Comparison of ENCODE assay signal across 21 cellular contexts in genomic region chr17:19369107-19369778, GRCh38. TPM values are rescaled to one million over a fixed set of nuclear protein-coding genes. Genes with fewer than 3 reads are reported as not detected.
DNase-seq lines count a peak whose midpoint lies in the region; ATAC-seq and TF ChIP-seq lines count a peak whose summit lies in the region.
"Had no signal": no experiment of that assay in that cellular context is flagged by ENCODE, and none has a peak within 500 bp of the region (broad histone marks: within the 10 kb centered on the region; RNA-seq: fewer than 3 reads in every experiment).

No MANE protein-coding gene starts in this region.

- TF ChIP-seq CTCF in chondrocyte (IDR thresholded peaks at IDR 0.05) (no peak), natural killer cell (IDR thresholded peaks at IDR 0.05) (no peak)

- H3K4me1 Mint-ChIP-seq in CD4-positive, alpha-beta memory T cell: peaks cover 27 to 56% (median 44%) of the 10 kb centered on the region in 4 donors
- H3K4me1 Mint-ChIP-seq in chondrocyte (ENCODE audit: low read depth): peaks cover 56% of the 10 kb centered on the region
- H3K4me1 Mint-ChIP-seq in natural killer cell: peaks cover 52 to 68% of the 10 kb centered on the region in 2 donors

- peaks cover 0 to 2% (median 0%) of the 10 kb centered on the region in 8 donors for H3K9me3 Mint-ChIP-seq in CD4-positive, alpha-beta memory T cell
- no peaks in the 10 kb centered on the region for H3K9me3 Mint-ChIP-seq in chondrocyte (ENCODE audit: low read depth)
- no peaks in the 10 kb centered on the region for H3K9me3 Mint-ChIP-seq in natural killer cell
- H3K9me3 Mint-ChIP-seq: GM23338 had no signal

- H3K36me3 ChIP-seq in BLaER1 treated with 17β-estradiol and CSF1 and Interleukin-3, amounts not matched to agents 10 nM and 100 nM: no peaks in the 10 kb centered on the region
- H3K36me3 ChIP-seq in CD4-positive, alpha-beta memory T cell (ENCODE audit: insufficient read depth, low read length): no peaks in the 10 kb centered on the region

- peak overlapping the region in 7 of 8 donors; percentile 37 to 85 (median 82) for H3K4me3 Mint-ChIP-seq in CD4-positive, alpha-beta memory T cell
- H3K4me3 Mint-ChIP-seq in chondrocyte (ENCODE audit: unreplicated experiment): no peak overlapping the region
- H3K4me3 Mint-ChIP-seq in natural killer cell: peak overlapping the region; percentile 91
- H3K4me3 Mint-ChIP-seq: GM23338 had no signal

- no peaks in the 10 kb centered on the region for H3K9me3 ChIP-seq in BLaER1 treated with 17β-estradiol and CSF1 and Interleukin-3, amounts not matched to agents 10 nM and 100 nM (replicated peaks in 1 of 11)
- H3K9me3 ChIP-seq in CD4-positive, alpha-beta memory T cell (ENCODE audit: control insufficient read depth in 1 of 2, low read length in 2 of 2): no peaks in the 10 kb centered on the region
- H3K9me3 ChIP-seq: testis had no signal

- H3K9ac ChIP-seq in BLaER1 treated with 17β-estradiol and CSF1 and Interleukin-3, amounts not matched to agents 10 nM and 100 nM: no peak overlapping the region
- H3K9ac ChIP-seq: parathyroid adenoma had no signal

- POLR2A ChIA-PET in CD4-positive, alpha-beta memory T cell (lab: Charles Lee; ENCODE audit: partially characterized antibody): interaction anchor here (1.0 to 3.8 kb wide), 5 partner anchors 9 to 403 kb away, joined by 3 to 25 read pairs (median 3); partner anchors contain the start of gene MAPK7

- H3K4me2 ChIP-seq in BLaER1 treated with 17β-estradiol and CSF1 and Interleukin-3, amounts not matched to agents 10 nM and 100 nM: peak overlapping the region; percentile 77 to 97 (median 87)
- H3K4me2 ChIP-seq: GM23338 had no signal

- no peaks in the 10 kb centered on the region for H3K27me3 Mint-ChIP-seq in CD4-positive, alpha-beta memory T cell
- H3K27me3 Mint-ChIP-seq in chondrocyte (ENCODE audit: low read depth) (no peaks in the 10 kb centered on the region), natural killer cell (ENCODE audit: low read depth in 2 of 2) (no peaks in the 10 kb centered on the region)

- peaks cover 21 to 64% (median 32%) of the 10 kb centered on the region in 11 experiments; a peak in 18 of 22 replicates for H4K20me1 ChIP-seq in BLaER1 treated with 17β-estradiol and CSF1 and Interleukin-3, amounts not matched to agents 10 nM and 100 nM

- H3K4me1 ChIP-seq in BLaER1 treated with 17β-estradiol and CSF1 and Interleukin-3, amounts not matched to agents 10 nM and 100 nM: peaks cover 38 to 64% (median 49%) of the 10 kb centered on the region in 10 experiments
- peaks cover 47% of the 10 kb centered on the region for H3K4me1 ChIP-seq in CD4-positive, alpha-beta memory T cell (ENCODE audit: insufficient read depth, low read length)
- H3K4me1 ChIP-seq: foreskin keratinocyte had no signal

- no peak for ATAC-seq in natural killer cell
- ATAC-seq: foreskin keratinocyte, GM23338, Panc1 had no signal

- DNase-seq in CD4-positive, alpha-beta memory T cell: no peak
- DNase-seq in chondrocyte (ENCODE audit: low spot score) (peak; percentile 67), natural killer cell (no peak), NCI-H2227 treated with DMSO at 0.1 percent for 48 hours (lab: John Stamatoyannopoulos, UW) (no peak)
- DNase-seq in activated CD4-positive, CD25-positive, alpha-beta regulatory T cell treated with anti-CD3 and anti-CD28 coated beads, Interleukin-2, amount 50 U/mL, for 72 hours: no peak
- DNase-seq in stimulated activated CD4-positive, alpha-beta T cell treated with anti-CD3 and anti-CD28 coated beads, Interleukin-12 subunit alpha, Interleukin-12 subunit beta, amount 100 ng/mL, for 4 hours: no peak
- DNase-seq: activated CD8-positive, alpha-beta memory T cell treated with anti-CD3 and anti-CD28 coated beads for 24 hours; anterior cingulate cortex; cerebellar nuclear complex; DND-41; foreskin keratinocyte; NCI-H1092; stimulated activated CD4-positive, alpha-beta T cell treated with anti-CD3 and anti-CD28 coated beads, Interleukin-4, amount 100 ng/mL, for 4 hours; stimulated activated CD8-positive, alpha-beta memory T cell treated with anti-CD3 and anti-CD28 coated beads, Interleukin-4, amount 100 ng/mL, for 48 hours; testis had no signal

- CTCF ChIA-PET in CD4-positive, alpha-beta memory T cell (lab: Charles Lee; ENCODE audit: partially characterized antibody): interaction anchor here (0.9 to 3.3 kb wide), 3 partner anchors 9 to 78 kb away, joined by 4 to 13 read pairs (median 4); partner anchors contain the start of gene MAPK7

- peak overlapping the region; percentile 91 to 99 (median 97) for H3K27ac Mint-ChIP-seq in CD4-positive, alpha-beta memory T cell
- H3K27ac Mint-ChIP-seq in chondrocyte (ENCODE audit: unreplicated experiment) (no peak overlapping the region), natural killer cell (peak overlapping the region; percentile 91 to 95)
- H3K27ac Mint-ChIP-seq: GM23338 had no signal

- H3K27me3 ChIP-seq in BLaER1 treated with 17β-estradiol and CSF1 and Interleukin-3, amounts not matched to agents 10 nM and 100 nM: peaks cover 0 to 69% (median 12%) of the 10 kb centered on the region in 11 experiments; a peak in 11 of 22 replicates
- no peaks in the 10 kb centered on the region for H3K27me3 ChIP-seq in CD4-positive, alpha-beta memory T cell (ENCODE audit: insufficient read depth, low read length)
- H3K27me3 ChIP-seq: foreskin keratinocyte, testis had no signal

- H3K27ac ChIP-seq in BLaER1 treated with 17β-estradiol and CSF1 and Interleukin-3, amounts not matched to agents 10 nM and 100 nM: peak overlapping the region in 5 of 11 experiments; percentile 5 to 73 (median 17); a peak in 6 of 22 replicates
- peak overlapping the region; percentile 37 for H3K27ac ChIP-seq in CD4-positive, alpha-beta memory T cell (ENCODE audit: low read depth, low read length)
- H3K27ac ChIP-seq: C4-2B, foreskin keratinocyte, HL-60, parathyroid adenoma, testis had no signal

- H3K4me3 ChIP-seq in BLaER1 treated with 17β-estradiol and CSF1 and Interleukin-3, amounts not matched to agents 10 nM and 100 nM: no peak overlapping the region; a peak in 2 of 20 replicates
- H3K4me3 ChIP-seq in CD4-positive, alpha-beta memory T cell (ENCODE audit: low read length in 2 of 2): no peak overlapping the region
- H3K4me3 ChIP-seq: GM23338, testis had no signal

- intact Hi-C loops in CD4-positive, alpha-beta memory T cell (cut with micrococcal nuclease): no loop called here
- intact Hi-C loops in natural killer cell (cut with micrococcal nuclease): loop anchor here (10.0 kb wide), 1 partner anchor 276 kb away; the partner anchor contains the start of gene ALDH3A2

- H3K36me3 Mint-ChIP-seq in CD4-positive, alpha-beta memory T cell: peaks cover 0 to 2% of the 10 kb centered on the region in 2 donors
- no peaks in the 10 kb centered on the region for H3K36me3 Mint-ChIP-seq in chondrocyte (ENCODE audit: low read depth)
- no peaks in the 10 kb centered on the region for H3K36me3 Mint-ChIP-seq in natural killer cell

RNA-seq across cellular contexts. Expression of gene B9D1, which starts 6.7 kb away (rescaled TPM):
- total RNA-seq in CD4-positive, alpha-beta memory T cell: 1 to 10 TPM; 2.5 to 2.8 TPM
- polyA plus RNA-seq in CD4-positive, alpha-beta memory T cell: under 1 TPM in 1 of 2 donors, not detected in 1; 0.29 TPM
- total RNA-seq in chondrocyte: 9.4 to 22.0 TPM (median 9.9 TPM) in 3 replicates
- 1 to 10 TPM; 3.1 to 7.5 (median 3.7) TPM for total RNA-seq in natural killer cell

RNA-seq across cellular contexts. Expression of gene MAPK7, which starts 9.1 kb away (rescaled TPM):
- 10 to 100 TPM; 19.4 to 26.2 TPM for total RNA-seq in CD4-positive, alpha-beta memory T cell
- polyA plus RNA-seq in CD4-positive, alpha-beta memory T cell: 10 to 100 TPM in 1 of 2 donors, 1 to 10 TPM in 1; 2.1 to 12.4 TPM
- total RNA-seq in chondrocyte: 50.0 to 53.6 TPM (median 52.3 TPM) in 3 replicates
- 10 to 100 TPM; 39.2 to 63.5 (median 54.1) TPM for total RNA-seq in natural killer cell

RNA-seq across cellular contexts. Expression of gene MFAP4, which starts 17.7 kb away (rescaled TPM):
- total RNA-seq in CD4-positive, alpha-beta memory T cell: not detected
- not detected for polyA plus RNA-seq in CD4-positive, alpha-beta memory T cell
- total RNA-seq in chondrocyte (307 to 312 TPM (median 310 TPM) in 3 replicates), natural killer cell (not detected)
- total RNA-seq: foreskin keratinocyte had no signal
- polyA plus RNA-seq: foreskin keratinocyte had no signal

RNA-seq across cellular contexts. Expression of gene RNF112, which starts 41.8 kb away (rescaled TPM):
- 1 to 10 TPM in 1 of 2 experiments, under 1 TPM in 1; 0.87 to 1.6 TPM for total RNA-seq in CD4-positive, alpha-beta memory T cell
- under 1 TPM in 1 of 2 donors, not detected in 1; 0.06 TPM for polyA plus RNA-seq in CD4-positive, alpha-beta memory T cell
- 0.67 to 1.5 TPM (median 1.5 TPM) in 3 replicates for total RNA-seq in chondrocyte
- total RNA-seq in natural killer cell: 1 to 10 TPM; 1.0 to 5.1 (median 5.0) TPM

Comparison
In these comparisons a context has a peak if more than half of its experiments do, and no peak if none do; other contexts are left out.
1. RNA of gene MFAP4, which starts 17.7 kb away (total RNA-seq): 307 to 312 TPM in chondrocyte; not detected in CD4-positive, alpha-beta memory T cell and not detected in natural killer cell; every median in the first group is over 100 times any median in the second.